ENCODE assay signal across 12 cellular contexts in genomic region chr6:27812078-27812804, GRCh38.
DNase-seq lines count a peak whose midpoint lies in the region; ATAC-seq, FAIRE-seq and TF ChIP-seq lines count a peak whose summit lies in the region.
"Had no signal": no experiment of that assay in that cellular context is flagged by ENCODE, and none has a peak within 500 bp of the region (broad histone marks: within the 10 kb centered on the region; RNA-seq: fewer than 3 reads in every experiment).

No MANE protein-coding gene starts in this region.

- H3K9me1 ChIP-seq in keratinocyte (ENCODE audit: control insufficient read depth, extremely low read depth, insufficient read depth, low read length), result no peaks in the 10 kb centered on the region

- no peaks in the 10 kb centered on the region for H3K79me2 ChIP-seq in keratinocyte (ENCODE audit: control insufficient read depth, insufficient read depth, low read length)

- peak; percentile 66 for DNase-seq in NCI-H82 (lab: John Stamatoyannopoulos, UW)
- DNase-seq in NCI-H82 treated with DMSO at 0.1 percent for 48 hours (lab: John Stamatoyannopoulos, UW; ENCODE audit: unreplicated experiment), result no peak
- no peak for DNase-seq in HFF-Myc (ENCODE audit: extremely low read depth, low read depth)
- no peak for DNase-seq in RWPE1 (ENCODE audit: low spot score)
- no peak for DNase-seq in keratinocyte (ENCODE audit: low read depth, low spot score)
- DNase-seq in GOT3 (lab: John Stamatoyannopoulos, UW), result no peak
- DNase-seq in D721Med (ENCODE audit: insufficient read length, low spot score), result no peak
- DNase-seq: GM23248, left ventricle myocardium inferior, NCI-H1105, NCI-H526 treated with DMSO at 0.1 percent for 48 hours had no signal

- H3K27ac ChIP-seq in RWPE1 (peak overlapping the region; percentile 82), keratinocyte (ENCODE audit: control insufficient read depth, insufficient read depth, low read length) (no peak overlapping the region)
- H3K27ac ChIP-seq: GM23248, left ventricle myocardium inferior had no signal

- dilution Hi-C loops in keratinocyte (cut with MboI; ENCODE audit: extremely low pct_ligation_motif_present, low sequenced_read_pairs), result no loop called here

- TF ChIP-seq CTCF in HFF-Myc (IDR thresholded peaks at IDR 0.05; ENCODE audit: low read depth, low read length, missing control alignments) (no peak), RWPE1 (conservative IDR thresholded peaks at IDR 0.05; ENCODE audit: low read depth) (no peak), keratinocyte (optimal IDR thresholded peaks at IDR 0.05 in 1 of 3, IDR thresholded peaks at IDR 0.05 in 1 of 3, conservative IDR thresholded peaks at IDR 0.05 in 1 of 3; ENCODE audit: extremely low read depth in 1 of 3, insufficient read depth in 2 of 3, low read length in 3 of 3) (no peak), D721Med (IDR thresholded peaks at IDR 0.05; ENCODE audit: insufficient read depth, missing control alignments) (no peak)

- ATAC-seq in HG02763 (IDR thresholded peaks at IDR 0.05; ENCODE audit: unreplicated experiment), result no peak

- H3K4me2 ChIP-seq in keratinocyte (ENCODE audit: control insufficient read depth, extremely low read depth, insufficient read depth, low read depth, low read length), result peak overlapping the region; percentile 19

- H3K9ac ChIP-seq in keratinocyte (ENCODE audit: control insufficient read depth, extremely low read depth, insufficient read depth, low read length), result no peak overlapping the region

- CTCF ChIA-PET in RWPE1 (lab: Yijun Ruan, JAX), result no interaction called here

- POLR2A ChIA-PET in RWPE1 (lab: Yijun Ruan, JAX; ENCODE audit: low non-redundant PET), result interaction anchor here (0.7 to 5.2 kb wide), 2 partner anchors 54 to 60 kb away, joined by 4 to 16 read pairs; a partner anchor contains a TSS

- no peaks in the 10 kb centered on the region for H4K20me1 ChIP-seq in keratinocyte (ENCODE audit: control insufficient read depth, extremely low read depth, insufficient read depth, low read length)

- H3K4me3 ChIP-seq in HFF-Myc (replicated peaks; ENCODE audit: low read depth, low read length), result peak overlapping the region; percentile 6; the same call in 1 of the 2 replicates
- H3K4me3 ChIP-seq in keratinocyte (ENCODE audit: control insufficient read depth in 2 of 3, extremely low read depth in 1 of 3, insufficient read depth in 2 of 3, low read depth in 1 of 3, low read length in 3 of 3), result no peak overlapping the region
- H3K4me3 ChIP-seq: left ventricle myocardium inferior had no signal

- FAIRE-seq in keratinocyte (lab: Jason Lieb, UNC), result no peak
- no peak for FAIRE-seq in D721Med (lab: Jason Lieb, UNC)

- H3K36me3 ChIP-seq in keratinocyte (ENCODE audit: control insufficient read depth in 2 of 2, extremely low read depth in 1 of 2, insufficient read depth in 2 of 2, low read length in 2 of 2), result no peaks in the 10 kb centered on the region
- H3K36me3 ChIP-seq: left ventricle myocardium inferior had no signal

- no peak overlapping the region for H2AFZ ChIP-seq in keratinocyte (ENCODE audit: control insufficient read depth, low read length)

- H3K4me1 ChIP-seq in keratinocyte (ENCODE audit: control insufficient read depth, extremely low read depth, insufficient read depth, low read length), result peaks cover 18% of the 10 kb centered on the region

- H3K27me3 ChIP-seq in keratinocyte (ENCODE audit: control insufficient read depth, extremely low read depth, insufficient read depth, low read length), result no peaks in the 10 kb centered on the region

- H3K9me3 ChIP-seq in keratinocyte (ENCODE audit: control insufficient read depth, low read depth, low read length), result no peaks in the 10 kb centered on the region
- H3K9me3 ChIP-seq: left ventricle myocardium inferior had no signal
